In the genomic region with DNA sequence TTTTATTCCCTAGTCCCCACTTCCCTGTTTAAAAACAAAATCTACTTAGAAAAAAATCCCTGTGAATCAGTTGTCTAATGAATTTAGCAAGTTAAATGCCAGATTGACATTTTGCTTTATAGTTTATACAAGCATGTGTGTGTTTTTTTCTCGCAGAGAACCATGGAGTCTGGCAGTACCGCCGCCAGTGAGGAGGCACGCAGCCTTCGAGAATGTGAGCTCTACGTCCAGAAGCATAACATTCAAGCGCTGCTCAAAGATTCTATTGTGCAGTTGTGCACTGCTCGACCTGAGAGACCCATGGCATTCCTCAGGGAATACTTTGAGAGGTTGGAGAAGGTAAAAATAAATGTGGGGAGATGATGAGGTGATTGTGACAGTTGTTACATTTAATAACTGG, we compare ENCODE assay signal across 11 cellular contexts. TPM values are rescaled to one million over a fixed set of nuclear protein-coding genes. Genes with fewer than 3 reads are reported as not detected.
DNase-seq lines count a peak whose midpoint lies in the region; ATAC-seq and TF ChIP-seq lines count a peak whose summit lies in the region.
"Had no signal": no experiment of that assay in that cellular context is flagged by ENCODE, and none has a peak within 500 bp of the region (broad histone marks: within the 10 kb centered on the region; RNA-seq: fewer than 3 reads in every experiment).

No MANE protein-coding gene starts in this region.

- CTCF ChIA-PET in Calu3 (lab: Charles Lee): no interaction called here

- H3K36me3 Mint-ChIP-seq in Calu3 (ENCODE audit: insufficient read depth, unreplicated experiment) (peaks cover 69% of the 10 kb centered on the region), glutamatergic neuron (ENCODE audit: unreplicated experiment) (peaks cover 22% of the 10 kb centered on the region)
- H3K36me3 Mint-ChIP-seq in activated T-helper 2 cell treated with anti-CD3 and anti-CD28 coated beads, Interferon-gamma antibody, Interleukin-2, Interleukin-4, amounts not matched to agents 10 μg/mL and 5 μg/mL and 100 μg/mL, durations not matched to agents 14 hours and 24 hours and 36 hours (ENCODE audit: low read depth): peaks cover 69% of the 10 kb centered on the region

- ATAC-seq in GM21717 (IDR thresholded peaks at IDR 0.05; ENCODE audit: unreplicated experiment) (no peak), HG03025 (IDR thresholded peaks at IDR 0.05; ENCODE audit: low FRiP score, unreplicated experiment) (no peak)

- H3K27me3 Mint-ChIP-seq in Calu3 (ENCODE audit: unreplicated experiment): no peaks in the 10 kb centered on the region
- H3K27me3 Mint-ChIP-seq in activated T-helper 2 cell treated with anti-CD3 and anti-CD28 coated beads, Interferon-gamma antibody, Interleukin-2, Interleukin-4, amounts not matched to agents 10 μg/mL and 5 μg/mL and 100 μg/mL, durations not matched to agents 14 hours and 24 hours and 36 hours (ENCODE audit: low read depth): no peaks in the 10 kb centered on the region
- peaks cover 17% of the 10 kb centered on the region for H3K27me3 Mint-ChIP-seq in glutamatergic neuron (ENCODE audit: unreplicated experiment)

- TF ChIP-seq CTCF in Calu3 (IDR thresholded peaks at IDR 0.05; ENCODE audit: unreplicated experiment) (no peak), glutamatergic neuron (IDR thresholded peaks at IDR 0.05; ENCODE audit: partially characterized antibody, unreplicated experiment) (no peak), retinal pigment epithelial cell (conservative IDR thresholded peaks at IDR 0.05; ENCODE audit: low read depth, low read length) (no peak)

- H3K4me3 ChIP-seq in retinal pigment epithelial cell (ENCODE audit: low read length): peak overlapping the region; percentile 99
- H3K4me3 ChIP-seq: PC-9 had no signal

- DNase-seq in Calu3 (no peak), glutamatergic neuron (no peak), retinal pigment epithelial cell (ENCODE audit: low read depth) (peak; percentile 21), SIG-M5 treated with dmso at 0.1 percent for 504 hours (lab: John Stamatoyannopoulos, UW; ENCODE audit: unreplicated experiment) (no peak)
- no peak for DNase-seq in activated T-helper 2 cell treated with anti-CD3 and anti-CD28 coated beads, Interferon-gamma antibody, Interleukin-2, Interleukin-4, amounts not matched to agents 10 μg/mL and 5 μg/mL and 100 μg/mL, durations not matched to agents 14 hours and 24 hours and 36 hours (ENCODE audit: low spot score)
- DNase-seq in effector CD4-positive, alpha-beta T cell: no peak
- DNase-seq: activated CD8-positive, alpha-beta memory T cell treated with anti-CD3 and anti-CD28 coated beads, Interleukin-2, amount 50 U/mL, for 4 hours; PC-9; stimulated activated CD4-positive, alpha-beta T cell treated with anti-CD3 and anti-CD28 coated beads, Interleukin-4, amount 100 ng/mL, for 24 hours had no signal

- H3K27ac Mint-ChIP-seq in Calu3 (ENCODE audit: unreplicated experiment) (no peak overlapping the region), glutamatergic neuron (ENCODE audit: unreplicated experiment) (peak overlapping the region; percentile 54)
- H3K27ac Mint-ChIP-seq in activated T-helper 2 cell treated with anti-CD3 and anti-CD28 coated beads, Interferon-gamma antibody, Interleukin-2, Interleukin-4, amounts not matched to agents 10 μg/mL and 5 μg/mL and 100 μg/mL, durations not matched to agents 14 hours and 24 hours and 36 hours: no peak overlapping the region

- H3K9me3 Mint-ChIP-seq in Calu3 (ENCODE audit: low read depth, unreplicated experiment) (peaks cover 3% of the 10 kb centered on the region), glutamatergic neuron (ENCODE audit: unreplicated experiment) (peaks cover 16% of the 10 kb centered on the region)
- H3K9me3 Mint-ChIP-seq in activated T-helper 2 cell treated with anti-CD3 and anti-CD28 coated beads, Interferon-gamma antibody, Interleukin-2, Interleukin-4, amounts not matched to agents 10 μg/mL and 5 μg/mL and 100 μg/mL, durations not matched to agents 14 hours and 24 hours and 36 hours: no peaks in the 10 kb centered on the region

- no TSS peak for BruUV-seq in Calu3 (replicated peaks; lab: Mats Ljungman, UMichigan)

- intact Hi-C loops in Calu3 (cut with micrococcal nuclease; ENCODE audit: unreplicated experiment): no loop called here
- intact Hi-C loops in activated T-helper 2 cell treated with anti-CD3 and anti-CD28 coated beads, Interferon-gamma antibody, Interleukin-2, Interleukin-4, amounts not matched to agents 10 μg/mL and 5 μg/mL and 100 μg/mL, durations not matched to agents 14 hours and 24 hours and 36 hours (cut with micrococcal nuclease): no loop called here

- peak overlapping the region; percentile 96 for H3K4me3 Mint-ChIP-seq in Calu3 (ENCODE audit: low read depth, unreplicated experiment)
- peak overlapping the region; percentile 99 for H3K4me3 Mint-ChIP-seq in activated T-helper 2 cell treated with anti-CD3 and anti-CD28 coated beads, Interferon-gamma antibody, Interleukin-2, Interleukin-4, amounts not matched to agents 10 μg/mL and 5 μg/mL and 100 μg/mL, durations not matched to agents 14 hours and 24 hours and 36 hours (ENCODE audit: low read depth)
- H3K4me3 Mint-ChIP-seq in glutamatergic neuron (ENCODE audit: unreplicated experiment): peak overlapping the region; percentile 100

- H3K4me1 Mint-ChIP-seq in Calu3 (ENCODE audit: low read depth, unreplicated experiment) (peaks cover 22% of the 10 kb centered on the region), glutamatergic neuron (ENCODE audit: low read depth, unreplicated experiment) (peaks cover 28% of the 10 kb centered on the region)
- H3K4me1 Mint-ChIP-seq in activated T-helper 2 cell treated with anti-CD3 and anti-CD28 coated beads, Interferon-gamma antibody, Interleukin-2, Interleukin-4, amounts not matched to agents 10 μg/mL and 5 μg/mL and 100 μg/mL, durations not matched to agents 14 hours and 24 hours and 36 hours (ENCODE audit: low read depth): peaks cover 50% of the 10 kb centered on the region

RNA-seq across cellular contexts. Expression of a gene that starts 3.0 kb away (rescaled TPM):
- total RNA-seq in Calu3 (2022) (239 and 248 TPM in 2 replicates), glutamatergic neuron (ENCODE audit: unreplicated experiment) (277 TPM)
- 263 and 265 TPM in 2 replicates for total RNA-seq in activated T-helper 2 cell treated with anti-CD3 and anti-CD28 coated beads, Interferon-gamma antibody, Interleukin-2, Interleukin-4, amounts not matched to agents 10 μg/mL and 5 μg/mL and 100 μg/mL, durations not matched to agents 14 hours and 24 hours and 36 hours

RNA-seq across cellular contexts. Expression of a gene that starts 57.9 kb away (rescaled TPM):
- 37.0 and 43.4 TPM in 2 replicates for total RNA-seq in Calu3 (2022)
- total RNA-seq in activated T-helper 2 cell treated with anti-CD3 and anti-CD28 coated beads, Interferon-gamma antibody, Interleukin-2, Interleukin-4, amounts not matched to agents 10 μg/mL and 5 μg/mL and 100 μg/mL, durations not matched to agents 14 hours and 24 hours and 36 hours: 14.0 and 15.7 TPM in 2 replicates
- total RNA-seq in glutamatergic neuron (ENCODE audit: unreplicated experiment): 252 TPM
